Comparison of ENCODE assay signal across 17 cellular contexts in the genomic region with DNA sequence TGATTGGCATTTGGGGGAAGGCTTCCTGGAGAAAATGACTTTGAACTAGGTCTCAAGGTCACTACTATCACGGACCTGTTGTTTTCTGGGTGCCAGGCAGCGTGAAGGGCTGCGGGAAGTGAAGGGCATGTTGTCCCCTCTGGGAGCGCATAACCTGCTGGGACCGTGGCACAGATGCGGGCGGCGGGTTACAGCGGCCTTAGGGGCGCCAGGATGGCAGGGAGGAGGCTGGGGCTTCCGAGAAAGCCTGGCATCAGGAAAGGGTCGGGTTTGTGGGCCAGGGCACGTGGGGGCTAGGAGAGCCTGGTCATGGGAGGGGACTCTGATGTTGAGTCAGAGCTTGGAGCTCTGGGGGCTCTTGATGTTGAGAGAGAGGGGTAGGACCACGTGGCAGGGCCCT. TPM values are rescaled to one million over a fixed set of nuclear protein-coding genes. Genes with fewer than 3 reads are reported as not detected.
DNase-seq lines count a peak whose midpoint lies in the region; ATAC-seq and TF ChIP-seq lines count a peak whose summit lies in the region.
"Had no signal": no experiment of that assay in that cellular context is flagged by ENCODE, and none has a peak within 500 bp of the region (broad histone marks: within the 10 kb centered on the region; RNA-seq: fewer than 3 reads in every experiment).

No MANE protein-coding gene starts in this region.

- no peak overlapping the region for H3K4me3 Mint-ChIP-seq in activated naive CD4-positive, alpha-beta T cell treated with anti-CD3 and anti-CD28 coated beads for 36 hours
- no peak overlapping the region for H3K4me3 Mint-ChIP-seq in chondrocyte (ENCODE audit: unreplicated experiment)
- no peak overlapping the region for H3K4me3 Mint-ChIP-seq in stimulated activated effector memory CD8-positive, alpha-beta T cell treated with anti-CD3 and anti-CD28 coated beads, Interleukin-12 subunit alpha, Interleukin-12 subunit beta, amount 100 ng/mL, for 72 hours

- CTCF ChIA-PET in activated naive CD4-positive, alpha-beta T cell treated with anti-CD3 and anti-CD28 coated beads for 36 hours (lab: Charles Lee) = no interaction called here

- no peaks in the 10 kb centered on the region for H3K9me3 Mint-ChIP-seq in activated naive CD4-positive, alpha-beta T cell treated with anti-CD3 and anti-CD28 coated beads, Interleukin-2, amount 50 U/mL, for 72 hours
- no peaks in the 10 kb centered on the region for H3K9me3 Mint-ChIP-seq in activated naive CD4-positive, alpha-beta T cell treated with anti-CD3 and anti-CD28 coated beads for 36 hours
- H3K9me3 Mint-ChIP-seq in chondrocyte (ENCODE audit: low read depth) = no peaks in the 10 kb centered on the region
- no peaks in the 10 kb centered on the region for H3K9me3 Mint-ChIP-seq in stimulated activated effector memory CD8-positive, alpha-beta T cell treated with anti-CD3 and anti-CD28 coated beads, Interleukin-12 subunit alpha, Interleukin-12 subunit beta, amount 100 ng/mL, for 72 hours

- no peak for DNase-seq in activated naive CD4-positive, alpha-beta T cell treated with anti-CD3 and anti-CD28 coated beads, Interleukin-2, amount 50 U/mL, for 72 hours (ENCODE audit: low spot score in 2 of 2)
- DNase-seq in activated naive CD4-positive, alpha-beta T cell treated with anti-CD3 and anti-CD28 coated beads for 36 hours = no peak
- no peak for DNase-seq in chondrocyte (ENCODE audit: low spot score)
- no peak for DNase-seq in stimulated activated effector memory CD8-positive, alpha-beta T cell treated with anti-CD3 and anti-CD28 coated beads, Interleukin-12 subunit alpha, Interleukin-12 subunit beta, amount 100 ng/mL, for 72 hours (ENCODE audit: low spot score in 2 of 2)
- DNase-seq in NCI-H2029 (lab: John Stamatoyannopoulos, UW) = no peak
- no peak for DNase-seq in central memory CD4-positive, alpha-beta T cell
- DNase-seq: DMS53; EL; IMR-90; NCI-H1105 treated with DMSO at 0.1 percent for 48 hours; NCI-H2081; NCI-H2171; NCI-H345; NCI-H524; NCI-H774; NK-92 treated with Interleukin-12 subunit alpha and Interleukin-12 subunit beta, amount 100 ng/mL, for 24 hours; SIG-M5 had no signal

- H3K36me3 Mint-ChIP-seq in activated naive CD4-positive, alpha-beta T cell treated with anti-CD3 and anti-CD28 coated beads, Interleukin-2, amount 50 U/mL, for 72 hours = no peaks in the 10 kb centered on the region
- H3K36me3 Mint-ChIP-seq in activated naive CD4-positive, alpha-beta T cell treated with anti-CD3 and anti-CD28 coated beads for 36 hours (ENCODE audit: low read depth) = peaks cover 6% of the 10 kb centered on the region
- H3K36me3 Mint-ChIP-seq in chondrocyte (ENCODE audit: low read depth) = peaks cover 17% of the 10 kb centered on the region
- H3K36me3 Mint-ChIP-seq in stimulated activated effector memory CD8-positive, alpha-beta T cell treated with anti-CD3 and anti-CD28 coated beads, Interleukin-12 subunit alpha, Interleukin-12 subunit beta, amount 100 ng/mL, for 72 hours = peaks cover 62% of the 10 kb centered on the region

- H3K27me3 Mint-ChIP-seq in activated naive CD4-positive, alpha-beta T cell treated with anti-CD3 and anti-CD28 coated beads for 36 hours (ENCODE audit: low read depth) = no peaks in the 10 kb centered on the region
- H3K27me3 Mint-ChIP-seq in chondrocyte (ENCODE audit: low read depth) = no peaks in the 10 kb centered on the region

- ATAC-seq in activated naive CD4-positive, alpha-beta T cell treated with anti-CD3 and anti-CD28 coated beads, Interleukin-2, amount 50 U/mL, for 72 hours = no peak
- no peak for ATAC-seq in stimulated activated effector memory CD8-positive, alpha-beta T cell treated with anti-CD3 and anti-CD28 coated beads, Interleukin-12 subunit alpha, Interleukin-12 subunit beta, amount 100 ng/mL, for 72 hours

- intact Hi-C loops in activated naive CD4-positive, alpha-beta T cell treated with anti-CD3 and anti-CD28 coated beads for 36 hours (cut with micrococcal nuclease) = no loop called here

- no peak for TF ChIP-seq CTCF in chondrocyte (IDR thresholded peaks at IDR 0.05)

- peak overlapping the region; percentile 53 to 92 for H3K27ac Mint-ChIP-seq in activated naive CD4-positive, alpha-beta T cell treated with anti-CD3 and anti-CD28 coated beads, Interleukin-2, amount 50 U/mL, for 72 hours
- no peak overlapping the region for H3K27ac Mint-ChIP-seq in activated naive CD4-positive, alpha-beta T cell treated with anti-CD3 and anti-CD28 coated beads for 36 hours
- peak overlapping the region; percentile 32 for H3K27ac Mint-ChIP-seq in chondrocyte (ENCODE audit: unreplicated experiment)
- H3K27ac Mint-ChIP-seq in stimulated activated effector memory CD8-positive, alpha-beta T cell treated with anti-CD3 and anti-CD28 coated beads, Interleukin-12 subunit alpha, Interleukin-12 subunit beta, amount 100 ng/mL, for 72 hours = peak overlapping the region; percentile 68

- H3K4me1 Mint-ChIP-seq in activated naive CD4-positive, alpha-beta T cell treated with anti-CD3 and anti-CD28 coated beads for 36 hours (ENCODE audit: low read depth) = peaks cover 11% of the 10 kb centered on the region
- peaks cover 37% of the 10 kb centered on the region for H3K4me1 Mint-ChIP-seq in chondrocyte (ENCODE audit: low read depth)
- H3K4me1 Mint-ChIP-seq in stimulated activated effector memory CD8-positive, alpha-beta T cell treated with anti-CD3 and anti-CD28 coated beads, Interleukin-12 subunit alpha, Interleukin-12 subunit beta, amount 100 ng/mL, for 72 hours = peaks cover 17% of the 10 kb centered on the region

RNA-seq across cellular contexts. Expression of a gene that starts 6.1 kb away (rescaled TPM):
- total RNA-seq in activated naive CD4-positive, alpha-beta T cell treated with anti-CD3 and anti-CD28 coated beads, Interleukin-2, amount 50 U/mL, for 72 hours = 10 to 100 TPM; 48.9 to 99.6 TPM
- 10 to 100 TPM; 25.6 to 29.7 TPM for total RNA-seq in activated naive CD4-positive, alpha-beta T cell treated with anti-CD3 and anti-CD28 coated beads for 36 hours
- 340 to 379 TPM (median 371 TPM) in 3 replicates for total RNA-seq in chondrocyte

RNA-seq across cellular contexts. Expression of a gene that starts 7.8 kb away (rescaled TPM):
- 10 to 100 TPM; 13.0 to 19.4 TPM for total RNA-seq in activated naive CD4-positive, alpha-beta T cell treated with anti-CD3 and anti-CD28 coated beads, Interleukin-2, amount 50 U/mL, for 72 hours
- total RNA-seq in activated naive CD4-positive, alpha-beta T cell treated with anti-CD3 and anti-CD28 coated beads for 36 hours = 10 to 100 TPM in 1 of 2 experiments, 1 to 10 TPM in 1; 10.0 to 10.1 TPM
- total RNA-seq in chondrocyte = 23.9 to 25.4 TPM (median 24.0 TPM) in 3 replicates

RNA-seq across cellular contexts. Expression of a gene that starts 15.1 kb away (rescaled TPM):
- total RNA-seq in activated naive CD4-positive, alpha-beta T cell treated with anti-CD3 and anti-CD28 coated beads, Interleukin-2, amount 50 U/mL, for 72 hours = 10 to 100 TPM; 27.0 to 62.0 TPM
- total RNA-seq in activated naive CD4-positive, alpha-beta T cell treated with anti-CD3 and anti-CD28 coated beads for 36 hours = 10 to 100 TPM; 43.6 to 45.7 TPM
- 83.8 to 146 TPM (median 94.0 TPM) in 3 replicates for total RNA-seq in chondrocyte

RNA-seq across cellular contexts. Expression of a gene that starts 17.2 kb away (rescaled TPM):
- total RNA-seq in activated naive CD4-positive, alpha-beta T cell treated with anti-CD3 and anti-CD28 coated beads, Interleukin-2, amount 50 U/mL, for 72 hours = 10 to 100 TPM in 1 of 2 donors, 1 to 10 TPM in 1; 7.6 to 19.7 TPM
- 1 to 10 TPM; 6.8 to 7.9 TPM for total RNA-seq in activated naive CD4-positive, alpha-beta T cell treated with anti-CD3 and anti-CD28 coated beads for 36 hours
- 2.2 to 4.9 TPM (median 2.4 TPM) in 3 replicates for total RNA-seq in chondrocyte
- total RNA-seq: IMR-90 had no signal

RNA-seq across cellular contexts. Expression of a gene that starts 17.8 kb away (rescaled TPM):
- 10 to 100 TPM; 25.8 to 60.5 TPM for total RNA-seq in activated naive CD4-positive, alpha-beta T cell treated with anti-CD3 and anti-CD28 coated beads, Interleukin-2, amount 50 U/mL, for 72 hours
- 10 to 100 TPM; 30.2 to 35.0 TPM for total RNA-seq in activated naive CD4-positive, alpha-beta T cell treated with anti-CD3 and anti-CD28 coated beads for 36 hours
- 31.2 to 43.2 TPM (median 33.2 TPM) in 3 replicates for total RNA-seq in chondrocyte
